1 cellular context compared by ENCODE assay signal in genomic region chr11:57647960-57648776, GRCh38.
TF ChIP-seq lines count a peak whose summit lies in the region.

No MANE protein-coding gene starts in this region.

TF ChIP-seq in K562, 482 proteins besides CTCF, POLR2A, EP300 and RAD21 (continued from another document):
- no peak for TF ChIP-seq ATF6 (CRISPR knock-in tag; IDR thresholded peaks at IDR 0.05)
- no peak for TF ChIP-seq ZNF431 (CRISPR knock-in tag; IDR thresholded peaks at IDR 0.05)
- no peak for TF ChIP-seq ZNF445 (CRISPR knock-in tag; IDR thresholded peaks at IDR 0.05; ENCODE audit: low read depth)
- TF ChIP-seq ZKSCAN8 (CRISPR knock-in tag; IDR thresholded peaks at IDR 0.05) = no peak; the same call in 1 of the 2 replicates
- no peak for TF ChIP-seq CREB3L1 (IDR thresholded peaks at IDR 0.05; ENCODE audit: borderline replicate concordance, low read depth)
- no peak for TF ChIP-seq CEBPG (CRISPR knock-in tag; IDR thresholded peaks at IDR 0.05)
- no peak for TF ChIP-seq CEBPG (tag; conservative IDR thresholded peaks at IDR 0.05 in 1 of 2, IDR thresholded peaks at IDR 0.05 in 1 of 2)
- TF ChIP-seq ZNF134 (CRISPR knock-in tag; conservative IDR thresholded peaks at IDR 0.05) = no peak
- TF ChIP-seq ZSCAN32 (CRISPR knock-in tag; IDR thresholded peaks at IDR 0.05) = no peak
- TF ChIP-seq JUND (IDR thresholded peaks at IDR 0.05; ENCODE audit: borderline replicate concordance, low read depth, low read length) = peak; percentile 86
- TF ChIP-seq JUND (tag; IDR thresholded peaks at IDR 0.05; ENCODE audit: borderline replicate concordance, low read depth, low read length) = peak; percentile 56; the same call in 2 of the 3 replicates
- no peak for TF ChIP-seq RBM25 (IDR thresholded peaks at IDR 0.05; ENCODE audit: low read depth, low read length, severe bottlenecking)
- TF ChIP-seq ZNF140 (CRISPR knock-in tag; IDR thresholded peaks at IDR 0.05) = no peak
- TF ChIP-seq MXI1 (IDR thresholded peaks at IDR 0.05; ENCODE audit: low read depth, low read length) = no peak
- peak; percentile 95 for TF ChIP-seq NFIC (IDR thresholded peaks at IDR 0.05)
- TF ChIP-seq KLF6 (CRISPR knock-in tag; IDR thresholded peaks at IDR 0.05; ENCODE audit: borderline replicate concordance) = no peak
- no peak for TF ChIP-seq SRSF9 (IDR thresholded peaks at IDR 0.05; ENCODE audit: borderline replicate concordance, low read depth, low read length)
- no peak for TF ChIP-seq ZNF347 (CRISPR knock-in tag; IDR thresholded peaks at IDR 0.05; ENCODE audit: low read depth)
- TF ChIP-seq TSHZ1 (CRISPR knock-in tag; IDR thresholded peaks at IDR 0.05) = no peak
- TF ChIP-seq SMAD3 (CRISPR knock-in tag; conservative IDR thresholded peaks at IDR 0.05) = no peak
- TF ChIP-seq PREB (CRISPR knock-in tag; IDR thresholded peaks at IDR 0.05) = no peak
- no peak for TF ChIP-seq ZNF699 (CRISPR knock-in tag; IDR thresholded peaks at IDR 0.05; ENCODE audit: insufficient replicate concordance)
- TF ChIP-seq TSC22D4 (tag; IDR thresholded peaks at IDR 0.05) = no peak
- TF ChIP-seq CEBPZ (IDR thresholded peaks at IDR 0.05; ENCODE audit: borderline replicate concordance, low read depth, low read length) = no peak
- no peak for TF ChIP-seq MTF1 (CRISPR knock-in tag; IDR thresholded peaks at IDR 0.05; ENCODE audit: borderline replicate concordance)
- peak; percentile 53; the same call in 1 of the 2 replicates for TF ChIP-seq HNRNPL (IDR thresholded peaks at IDR 0.05; ENCODE audit: low read depth, low read length)
- no peak for TF ChIP-seq ZBTB33 (CRISPR knock-in tag; IDR thresholded peaks at IDR 0.05)
- no peak for TF ChIP-seq YY1 (IDR thresholded peaks at IDR 0.05; ENCODE audit: borderline replicate concordance in 1 of 3, control insufficient read depth in 1 of 3, extremely low read depth in 1 of 3, insufficient read depth in 3 of 3, insufficient read length in 1 of 3, insufficient replicate concordance in 2 of 3, low read depth in 1 of 3, low read length in 2 of 3)
- TF ChIP-seq DLX4 (CRISPR knock-in tag; IDR thresholded peaks at IDR 0.05) = no peak
- no peak for TF ChIP-seq THAP7 (CRISPR knock-in tag; IDR thresholded peaks at IDR 0.05)
- TF ChIP-seq SIRT6 (IDR thresholded peaks at IDR 0.05; ENCODE audit: low read depth, low read length) = no peak
- no peak for TF ChIP-seq CBX8 (IDR thresholded peaks at IDR 0.05; ENCODE audit: borderline replicate concordance, extremely low read depth, low read depth, low read length, poor library complexity, severe bottlenecking)
- TF ChIP-seq AFF1 (IDR thresholded peaks at IDR 0.05; ENCODE audit: low read depth in 1 of 2, partially characterized antibody in 2 of 2) = no peak
- no peak for TF ChIP-seq RBBP5 (IDR thresholded peaks at IDR 0.05; ENCODE audit: borderline replicate concordance, insufficient read depth, low read length, poor library complexity, severe bottlenecking)
- no peak for TF ChIP-seq ZNF3 (CRISPR knock-in tag; IDR thresholded peaks at IDR 0.05)
